ENCODE assay signal across 8 cellular contexts in the genomic region with DNA sequence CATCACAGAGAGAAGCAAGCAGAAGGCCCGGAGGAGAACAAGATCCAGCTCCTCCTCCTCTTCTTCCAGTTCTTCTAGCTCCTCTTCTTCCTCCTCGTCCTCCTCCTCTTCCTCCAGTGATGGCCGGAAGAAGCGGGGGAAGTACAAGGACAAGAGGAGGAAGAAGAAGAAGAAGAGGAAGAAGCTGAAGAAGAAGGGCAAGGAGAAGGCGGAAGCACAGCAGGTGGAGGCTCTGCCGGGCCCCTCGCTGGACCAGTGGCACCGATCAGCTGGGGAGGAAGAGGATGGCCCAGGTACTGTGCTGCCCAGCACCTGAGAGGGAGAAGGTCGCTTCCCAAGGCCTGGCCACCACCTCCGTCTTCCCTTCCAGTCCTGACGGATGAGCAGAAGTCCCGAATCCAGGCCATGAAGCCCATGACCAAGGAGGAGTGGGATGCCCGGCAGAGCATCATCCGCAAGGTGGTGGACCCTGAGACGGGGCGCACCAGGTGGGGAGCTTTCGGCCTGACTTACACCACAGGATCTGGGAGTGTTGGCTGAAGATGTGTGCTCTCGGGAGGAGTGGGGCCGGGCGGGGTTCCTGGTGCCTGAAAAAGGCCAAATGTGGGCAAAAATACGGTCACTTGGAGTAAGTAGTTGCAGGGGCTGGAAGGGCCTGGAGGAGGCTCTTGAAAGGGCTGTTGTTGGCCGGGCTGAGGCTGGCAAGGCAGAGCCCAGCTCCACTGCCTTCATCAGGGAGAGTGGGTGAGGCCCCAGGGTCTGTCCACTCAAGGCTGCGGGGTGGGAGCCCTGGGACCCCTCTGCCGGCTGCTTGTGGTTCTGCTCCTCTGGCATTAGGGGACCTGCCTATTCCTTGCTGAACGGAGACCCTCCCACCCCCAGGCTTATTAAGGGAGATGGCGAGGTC. TPM values are rescaled to one million over a fixed set of nuclear protein-coding genes. Genes with fewer than 3 reads are reported as not detected.
DNase-seq lines count a peak whose midpoint lies in the region; ATAC-seq and TF ChIP-seq lines count a peak whose summit lies in the region.

No MANE protein-coding gene starts in this region.

- no peaks in the 10 kb centered on the region for H3K27me3 Mint-ChIP-seq in activated T-cell treated with anti-CD3 and anti-CD28 coated beads, Interleukin-2, amount 50 U/mL, for 4 hours (ENCODE audit: low read depth)

- H3K27me3 ChIP-seq in kidney epithelial cell (ENCODE audit: control insufficient read depth, insufficient read depth, low read length) (no peaks in the 10 kb centered on the region), thoracic aorta (replicated peaks; ENCODE audit: insufficient read depth) (no peaks in the 10 kb centered on the region)

- H3K9me3 ChIP-seq in thoracic aorta = no peaks in the 10 kb centered on the region

- H3K4me1 ChIP-seq in thoracic aorta (ENCODE audit: control insufficient read depth in 1 of 2, low read depth in 2 of 2) = peaks cover 44 to 78% of the 10 kb centered on the region in 2 donors

- H3K27ac Mint-ChIP-seq in activated naive CD4-positive, alpha-beta T cell treated with anti-CD3 and anti-CD28 coated beads, Interleukin-2, amount 50 U/mL, for 72 hours = peak overlapping the region; percentile 92 to 95

- DNase-seq in activated T-cell treated with anti-CD3 and anti-CD28 coated beads, Interleukin-2, amount 50 U/mL, for 4 hours = no peak
- DNase-seq in activated T-cell treated with anti-CD3 and anti-CD28 coated beads for 4 hours (no peak), kidney epithelial cell (ENCODE audit: low read depth) (no peak), thoracic aorta (ENCODE audit: low spot score) (no peak), NCI-H2107 treated with DMSO at 0.1 percent for 48 hours (lab: John Stamatoyannopoulos, UW; ENCODE audit: unreplicated experiment) (no peak)
- no peak for DNase-seq in activated naive CD4-positive, alpha-beta T cell treated with anti-CD3 and anti-CD28 coated beads, Interleukin-2, amount 50 U/mL, for 72 hours (ENCODE audit: low spot score in 2 of 2)

- peaks cover 48% of the 10 kb centered on the region for H3K4me1 Mint-ChIP-seq in activated T-cell treated with anti-CD3 and anti-CD28 coated beads, Interleukin-2, amount 50 U/mL, for 4 hours (ENCODE audit: low read depth)

- peak overlapping the region; percentile 90 for H3K4me3 Mint-ChIP-seq in activated T-cell treated with anti-CD3 and anti-CD28 coated beads, Interleukin-2, amount 50 U/mL, for 4 hours

- H3K9me3 Mint-ChIP-seq in activated T-cell treated with anti-CD3 and anti-CD28 coated beads, Interleukin-2, amount 50 U/mL, for 4 hours = no peaks in the 10 kb centered on the region
- no peaks in the 10 kb centered on the region for H3K9me3 Mint-ChIP-seq in activated naive CD4-positive, alpha-beta T cell treated with anti-CD3 and anti-CD28 coated beads, Interleukin-2, amount 50 U/mL, for 72 hours

- H3K36me3 ChIP-seq in kidney epithelial cell (ENCODE audit: control insufficient read depth, insufficient read depth, low read length) (no peaks in the 10 kb centered on the region), thoracic aorta (no peaks in the 10 kb centered on the region)

- peaks cover 7% of the 10 kb centered on the region for H3K36me3 Mint-ChIP-seq in activated T-cell treated with anti-CD3 and anti-CD28 coated beads, Interleukin-2, amount 50 U/mL, for 4 hours (ENCODE audit: insufficient read depth)
- peaks cover 12 to 22% of the 10 kb centered on the region in 2 donors for H3K36me3 Mint-ChIP-seq in activated naive CD4-positive, alpha-beta T cell treated with anti-CD3 and anti-CD28 coated beads, Interleukin-2, amount 50 U/mL, for 72 hours

- no peak for TF ChIP-seq CTCF in kidney epithelial cell (IDR thresholded peaks at IDR 0.05; ENCODE audit: insufficient read depth, low read length, poor library complexity, severe bottlenecking)
- TF ChIP-seq CTCF in thoracic aorta (IDR thresholded peaks at IDR 0.05) = no peak

- peak overlapping the region; percentile 82 to 89 for H3K27ac ChIP-seq in thoracic aorta

- H3K4me3 ChIP-seq in kidney epithelial cell (ENCODE audit: low read depth, low read length) = peak overlapping the region; percentile 81
- peak overlapping the region; percentile 93 for H3K4me3 ChIP-seq in thoracic aorta

- no peak for ATAC-seq in activated T-cell treated with anti-CD3 and anti-CD28 coated beads, Interleukin-2, amount 50 U/mL, for 4 hours
- no peak for ATAC-seq in activated naive CD4-positive, alpha-beta T cell treated with anti-CD3 and anti-CD28 coated beads, Interleukin-2, amount 50 U/mL, for 72 hours
- ATAC-seq in thoracic aorta (ENCODE audit: insufficient number of reproducible peaks, low FRiP score, low read depth) = no peak
- no peak for ATAC-seq in GM18909 (IDR thresholded peaks at IDR 0.05; ENCODE audit: poor library complexity, unreplicated experiment)
- no peak for ATAC-seq in HG03342 (IDR thresholded peaks at IDR 0.05; ENCODE audit: unreplicated experiment)

RNA-seq across cellular contexts. Expression of gene ARL6IP4, which starts 1.4 kb away (rescaled TPM):
- 100 to 1,000 TPM; 118 to 141 (median 129) TPM for total RNA-seq in activated T-cell treated with anti-CD3 and anti-CD28 coated beads, Interleukin-2, amount 50 U/mL, for 4 hours
- 100 to 1,000 TPM in 1 of 2 donors, 10 to 100 TPM in 1; 99.9 to 180 TPM for total RNA-seq in activated naive CD4-positive, alpha-beta T cell treated with anti-CD3 and anti-CD28 coated beads, Interleukin-2, amount 50 U/mL, for 72 hours
- total RNA-seq in kidney epithelial cell (250 and 289 TPM in 2 replicates), thoracic aorta (100 to 1,000 TPM; 173 to 228 TPM)

RNA-seq across cellular contexts. Expression of gene OGFOD2, which starts 6.8 kb away (rescaled TPM):
- total RNA-seq in activated T-cell treated with anti-CD3 and anti-CD28 coated beads, Interleukin-2, amount 50 U/mL, for 4 hours = 10 to 100 TPM; 23.1 to 25.5 (median 24.7) TPM
- 10 to 100 TPM; 30.3 to 30.8 TPM for total RNA-seq in activated naive CD4-positive, alpha-beta T cell treated with anti-CD3 and anti-CD28 coated beads, Interleukin-2, amount 50 U/mL, for 72 hours
- total RNA-seq in kidney epithelial cell (13.0 and 14.9 TPM in 2 replicates), thoracic aorta (1 to 10 TPM; 6.6 to 9.6 TPM)

RNA-seq across cellular contexts. Expression of gene ABCB9, which starts 15.6 kb away (rescaled TPM):
- 1 to 10 TPM; 2.3 to 3.2 (median 2.9) TPM for total RNA-seq in activated T-cell treated with anti-CD3 and anti-CD28 coated beads, Interleukin-2, amount 50 U/mL, for 4 hours
- 1 to 10 TPM; 8.9 to 9.5 TPM for total RNA-seq in activated naive CD4-positive, alpha-beta T cell treated with anti-CD3 and anti-CD28 coated beads, Interleukin-2, amount 50 U/mL, for 72 hours
- 10.6 and 12.3 TPM in 2 replicates for total RNA-seq in kidney epithelial cell
- 1 to 10 TPM; 6.3 to 7.0 TPM for total RNA-seq in thoracic aorta
